ENCODE assay signal across 13 cellular contexts in the genomic region with DNA sequence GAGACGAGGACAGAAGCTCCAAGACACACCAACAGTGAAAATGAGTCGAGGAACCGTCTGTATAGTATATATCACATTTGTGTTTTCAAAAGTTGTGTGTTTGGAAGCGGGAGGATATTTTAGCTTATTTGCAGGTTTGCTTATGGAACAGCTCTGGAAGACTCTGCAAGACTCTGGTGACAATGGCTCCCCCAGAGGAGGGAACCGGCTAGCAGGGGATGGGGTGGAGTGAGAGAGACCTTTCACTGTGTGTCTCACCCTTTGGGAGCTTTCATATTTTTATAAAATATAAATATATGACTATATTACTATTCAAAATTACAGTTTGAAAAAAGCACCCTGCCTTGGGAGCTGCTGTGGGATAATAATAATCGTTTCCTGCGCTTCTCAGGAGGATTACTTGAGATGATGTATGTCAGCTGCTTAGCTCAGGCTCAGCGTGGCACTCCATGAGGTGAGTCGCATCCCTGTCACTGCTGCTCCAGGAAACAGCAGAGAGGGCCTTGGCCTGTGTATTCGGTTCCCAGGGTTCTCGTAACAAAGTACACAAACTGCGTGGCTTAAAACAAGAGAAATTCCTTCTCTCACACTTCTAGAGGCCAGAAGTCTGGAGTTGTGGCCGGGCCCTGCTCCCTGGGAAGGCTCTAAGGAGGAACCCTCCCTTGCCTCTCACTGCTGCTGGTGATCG.
DNase-seq lines count a peak whose midpoint lies in the region; ATAC-seq, FAIRE-seq and TF ChIP-seq lines count a peak whose summit lies in the region.
"Had no signal": no experiment of that assay in that cellular context is flagged by ENCODE, and none has a peak within 500 bp of the region (broad histone marks: within the 10 kb centered on the region; RNA-seq: fewer than 3 reads in every experiment).

No MANE protein-coding gene starts in this region.

- H3K9ac ChIP-seq in H9 (ENCODE audit: extremely low read depth, insufficient read length, low read length): no peak overlapping the region
- H3K9ac ChIP-seq in HepG2 (ENCODE audit: insufficient read depth, low read depth, low read length): no peak overlapping the region

- peaks cover 0 to 8% (median 0%) of the 10 kb centered on the region in 3 experiments; a peak in 2 of 7 replicates for H3K36me3 Mint-ChIP-seq in H9 (ENCODE audit: insufficient read depth in 1 of 3, low read depth in 3 of 3)
- H3K36me3 Mint-ChIP-seq: activated naive CD4-positive, alpha-beta T cell treated with anti-CD3 and anti-CD28 coated beads, Interleukin-2, amount 10 ng/mL, durations not matched to agents 7 days and 5 days; CD4-positive, CD25-positive, alpha-beta regulatory T cell had no signal

- peaks cover 5% of the 10 kb centered on the region for H3K27me3 Mint-ChIP-seq in H9 (ENCODE audit: low read depth)

- DNase-seq in AG08396 (ENCODE audit: low spot score) (peak; percentile 48), H9 (no peak), foreskin keratinocyte (peak; percentile 51 to 56), ureter (ENCODE audit: low spot score) (no peak), NCI-H1436 (lab: John Stamatoyannopoulos, UW) (no peak), HepG2 (ENCODE audit: low spot score) (no peak), sigmoid colon (no peak)
- DNase-seq: activated CD8-positive, alpha-beta memory T cell treated with anti-CD3 and anti-CD28 coated beads for 24 hours; activated naive CD4-positive, alpha-beta T cell treated with anti-CD3 and anti-CD28 coated beads, Interleukin-2, amount 10 ng/mL, durations not matched to agents 7 days and 5 days; CD4-positive, CD25-positive, alpha-beta regulatory T cell; colonic mucosa; T-helper 17 cell had no signal

- ATAC-seq in foreskin keratinocyte (peak; percentile 60), HepG2 (no peak)
- ATAC-seq: T-helper 17 cell had no signal

- H3K4me2 ChIP-seq in H9 (ENCODE audit: insufficient read depth, insufficient read length, low read length): no peak overlapping the region
- H3K4me2 ChIP-seq in HepG2 (ENCODE audit: low read depth, low read length): no peak overlapping the region

- no peaks in the 10 kb centered on the region for H3K36me3 ChIP-seq in HepG2 (replicated peaks in 1 of 2; ENCODE audit: control insufficient read depth in 1 of 2, insufficient read depth in 2 of 2, low read length in 2 of 2)
- H3K36me3 ChIP-seq in sigmoid colon: no peaks in the 10 kb centered on the region
- H3K36me3 ChIP-seq: colonic mucosa had no signal

- peaks cover 4% of the 10 kb centered on the region; the same call in 1 of the 2 replicates for H3K4me1 ChIP-seq in H9 (ENCODE audit: insufficient read depth, low read length)
- peaks cover 22% of the 10 kb centered on the region for H3K4me1 ChIP-seq in foreskin keratinocyte
- peaks cover 16% of the 10 kb centered on the region for H3K4me1 ChIP-seq in HepG2 (ENCODE audit: insufficient read depth, low read length)
- peaks cover 0 to 23% (median 16%) of the 10 kb centered on the region in 4 donors for H3K4me1 ChIP-seq in sigmoid colon

- H4K20me1 ChIP-seq in H9 (ENCODE audit: control insufficient read depth, insufficient read depth, insufficient read length) (peaks cover 2% of the 10 kb centered on the region), HepG2 (ENCODE audit: insufficient read depth, low read length) (no peaks in the 10 kb centered on the region)

- H3K9me3 Mint-ChIP-seq in H9: peaks cover 5 to 7% of the 10 kb centered on the region in 2 experiments; a peak in 4 of 5 replicates
- H3K9me3 Mint-ChIP-seq: activated naive CD4-positive, alpha-beta T cell treated with anti-CD3 and anti-CD28 coated beads, Interleukin-2, amount 10 ng/mL, durations not matched to agents 7 days and 5 days had no signal

- no peak overlapping the region for H4K91ac ChIP-seq in H9 (ENCODE audit: insufficient read length, low read depth, low read length)

- H3K4me3 ChIP-seq in HepG2 (replicated peaks in 1 of 3; ENCODE audit: insufficient read depth in 1 of 3, low read depth in 2 of 3, low read length in 3 of 3) (no peak overlapping the region), sigmoid colon (no peak overlapping the region)
- H3K4me3 ChIP-seq: colonic mucosa had no signal

- H4K8ac ChIP-seq in H9 (replicated peaks; ENCODE audit: insufficient read length, low read depth, low read length): no peak overlapping the region

- H2AK5ac ChIP-seq in H9 (ENCODE audit: insufficient read length, low read length): no peak overlapping the region

- H3K79me1 ChIP-seq in H9 (ENCODE audit: insufficient read depth, low read depth, low read length, poor library complexity, severe bottlenecking): no peaks in the 10 kb centered on the region

- in situ Hi-C loops in HepG2 (cut with HindIII; ENCODE audit: extremely low pct_ligation_motif_present, low pct_unique_long_range_greater_than_20kb): no loop called here

- H2BK120ac ChIP-seq in H9 (ENCODE audit: low read depth, low read length, poor library complexity, severe bottlenecking): no peak overlapping the region

- no peak for TF ChIP-seq POLR2A in HepG2 (IDR thresholded peaks at IDR 0.05; ENCODE audit: insufficient read depth in 1 of 2, low read depth in 2 of 2, low read length in 2 of 2)
- no peak for TF ChIP-seq POLR2A in sigmoid colon (IDR thresholded peaks at IDR 0.05)

- H3K4me3 Mint-ChIP-seq in H9: no peak overlapping the region
- H3K4me3 Mint-ChIP-seq: activated naive CD4-positive, alpha-beta T cell treated with anti-CD3 and anti-CD28 coated beads, Interleukin-2, amount 10 ng/mL, durations not matched to agents 7 days and 5 days; CD4-positive, CD25-positive, alpha-beta regulatory T cell; T-helper 17 cell had no signal

- H3K27me3 ChIP-seq in H9 (ENCODE audit: insufficient read depth, low read length) (no peaks in the 10 kb centered on the region), foreskin keratinocyte (no peaks in the 10 kb centered on the region), HepG2 (ENCODE audit: control insufficient read depth in 1 of 2, insufficient read depth in 2 of 2, low read length in 2 of 2) (peaks cover 2 to 34% of the 10 kb centered on the region in 2 experiments; a peak in 3 of 5 replicates), sigmoid colon (peaks cover 0 to 7% (median 0%) of the 10 kb centered on the region in 3 donors)
- H3K27me3 ChIP-seq: colonic mucosa had no signal

- no peak for TF ChIP-seq RAD21 in HepG2 (CRISPR knock-in tag; IDR thresholded peaks at IDR 0.05)

- no peak overlapping the region for H3K23ac ChIP-seq in H9 (ENCODE audit: insufficient read length, low read depth, low read length)

- no peak overlapping the region for H2AFZ ChIP-seq in H9 (ENCODE audit: low read length)
- H2AFZ ChIP-seq in HepG2 (ENCODE audit: low read length): no peak overlapping the region

- H3K27ac Mint-ChIP-seq in H9: no peak overlapping the region
- H3K27ac Mint-ChIP-seq: activated naive CD4-positive, alpha-beta T cell treated with anti-CD3 and anti-CD28 coated beads, Interleukin-2, amount 10 ng/mL, durations not matched to agents 7 days and 5 days; CD4-positive, CD25-positive, alpha-beta regulatory T cell; T-helper 17 cell had no signal

- H3K4ac ChIP-seq in H9 (ENCODE audit: low read depth, low read length): no peak overlapping the region

- no peak overlapping the region for H2BK5ac ChIP-seq in H9 (ENCODE audit: insufficient read length, low read length)

- POLR2A ChIA-PET in HepG2 (lab: Yijun Ruan, JAX): no interaction called here

- peaks cover 26 to 36% of the 10 kb centered on the region in 2 experiments for H3K4me1 Mint-ChIP-seq in H9
- H3K4me1 Mint-ChIP-seq: activated naive CD4-positive, alpha-beta T cell treated with anti-CD3 and anti-CD28 coated beads, Interleukin-2, amount 10 ng/mL, durations not matched to agents 7 days and 5 days had no signal

- TF ChIP-seq CTCF in H9 (conservative IDR thresholded peaks at IDR 0.05): peak; percentile 16; the same call in 2 of the 3 replicates
- no peak for TF ChIP-seq CTCF in VCaP (conservative IDR thresholded peaks at IDR 0.05)
- TF ChIP-seq CTCF in foreskin keratinocyte (conservative IDR thresholded peaks at IDR 0.05): peak; percentile 19
- TF ChIP-seq CTCF in HepG2 (CRISPR knock-in tag; IDR thresholded peaks at IDR 0.05): no peak
- TF ChIP-seq CTCF in sigmoid colon (IDR thresholded peaks at IDR 0.05): no peak

- H2BK20ac ChIP-seq in H9 (ENCODE audit: low read depth, low read length, poor library complexity, severe bottlenecking): no peak overlapping the region

- H2BK15ac ChIP-seq in H9 (ENCODE audit: low read depth, low read length): no peak overlapping the region

- H3K18ac ChIP-seq in H9 (ENCODE audit: insufficient read length, low read depth, low read length): no peak overlapping the region

- no peak overlapping the region for H3T11ph ChIP-seq in H9 (ENCODE audit: low read length)

- CTCF ChIA-PET in HepG2 (lab: Yijun Ruan, JAX; ENCODE audit: low intra/inter-chr PET ratio, low total read pairs): no interaction called here

- no TSS peak for BruUV-seq in HepG2 (replicated peaks; lab: Mats Ljungman, UMichigan)

- no peak overlapping the region for H4K5ac ChIP-seq in H9 (ENCODE audit: insufficient read length, low read depth, low read length)

- no peak for TF ChIP-seq EP300 in HepG2 (IDR thresholded peaks at IDR 0.05; ENCODE audit: low read depth in 2 of 2, low read length in 2 of 2)
- TF ChIP-seq EP300 in HepG2 (CRISPR knock-in tag; IDR thresholded peaks at IDR 0.05; ENCODE audit: borderline replicate concordance): no peak
- TF ChIP-seq EP300 in sigmoid colon (IDR thresholded peaks at IDR 0.05): no peak

- no peaks in the 10 kb centered on the region for H3K23me2 ChIP-seq in H9 (ENCODE audit: insufficient read length, low read depth, low read length, poor library complexity, severe bottlenecking)

- H3K79me2 ChIP-seq in H9 (ENCODE audit: insufficient read depth, low read length): no peaks in the 10 kb centered on the region
- H3K79me2 ChIP-seq in HepG2 (ENCODE audit: insufficient read depth, low read length): no peaks in the 10 kb centered on the region

- H3K56ac ChIP-seq in H9 (ENCODE audit: insufficient read length, low read depth, low read length): no peak overlapping the region

- H3K27ac ChIP-seq in H9 (ENCODE audit: insufficient read length, low read depth, low read length): no peak overlapping the region
- peak overlapping the region; percentile 92 for H3K27ac ChIP-seq in VCaP
- peak overlapping the region; percentile 75 for H3K27ac ChIP-seq in foreskin keratinocyte
- H3K27ac ChIP-seq in HepG2 (ENCODE audit: extremely low read length, insufficient read depth, low read length): no peak overlapping the region
- no peak overlapping the region for H3K27ac ChIP-seq in sigmoid colon

- no CpG with 5 or more reads among the region's 14 CpGs for WGBS in H9 (ENCODE audit: extremely low coverage, insufficient read length, low lambda C conversion rate)
- 42% methylated on average over 14 of the region's 14 CpGs for WGBS in HepG2 (ENCODE audit: low lambda C conversion rate)
- 87 to 89% methylated on average over 14 of the region's 14 CpGs for WGBS in sigmoid colon, 2 donors

- H3K14ac ChIP-seq in H9 (ENCODE audit: insufficient read depth, low read length): no peak overlapping the region

- no peak for FAIRE-seq in HepG2 (lab: Jason Lieb, UNC)

- H3K9me3 ChIP-seq in H9 (ENCODE audit: control insufficient read depth, low read depth, low read length): no peaks in the 10 kb centered on the region
- no peaks in the 10 kb centered on the region; the same call in 1 of the 2 replicates for H3K9me3 ChIP-seq in HepG2 (ENCODE audit: low read length)
- H3K9me3 ChIP-seq in sigmoid colon: peaks cover 0 to 2% (median 0%) of the 10 kb centered on the region in 4 donors
- H3K9me3 ChIP-seq: colonic mucosa had no signal

- intact Hi-C loops in HepG2 (cut with micrococcal nuclease; ENCODE audit: unreplicated experiment): no loop called here
- intact Hi-C loops in sigmoid colon (cut with DNase I): no loop called here

- no peak overlapping the region for H2BK12ac ChIP-seq in H9 (ENCODE audit: insufficient read length, low read depth, low read length)

Comparison
In these comparisons a context has a peak if more than half of its experiments do, and no peak if none do; other contexts are left out.
1. DNase-seq: peak in AG08396 (single experiment) and foreskin keratinocyte (2 of 2); none in H9 (single experiment), ureter (single experiment), NCI-H1436 (single experiment), HepG2 (single experiment) and sigmoid colon (single experiment).
2. H3K27ac ChIP-seq: peak in VCaP (single experiment) and foreskin keratinocyte (single experiment); none in H9 (single experiment), HepG2 (single experiment) and sigmoid colon (0 of 4).
3. CTCF ChIP-seq: peak in H9 (single experiment) and foreskin keratinocyte (single experiment); none in VCaP (single experiment), HepG2 (single experiment) and sigmoid colon (0 of 4).